Comparison of ENCODE assay signal across 20 cellular contexts in the genomic region with DNA sequence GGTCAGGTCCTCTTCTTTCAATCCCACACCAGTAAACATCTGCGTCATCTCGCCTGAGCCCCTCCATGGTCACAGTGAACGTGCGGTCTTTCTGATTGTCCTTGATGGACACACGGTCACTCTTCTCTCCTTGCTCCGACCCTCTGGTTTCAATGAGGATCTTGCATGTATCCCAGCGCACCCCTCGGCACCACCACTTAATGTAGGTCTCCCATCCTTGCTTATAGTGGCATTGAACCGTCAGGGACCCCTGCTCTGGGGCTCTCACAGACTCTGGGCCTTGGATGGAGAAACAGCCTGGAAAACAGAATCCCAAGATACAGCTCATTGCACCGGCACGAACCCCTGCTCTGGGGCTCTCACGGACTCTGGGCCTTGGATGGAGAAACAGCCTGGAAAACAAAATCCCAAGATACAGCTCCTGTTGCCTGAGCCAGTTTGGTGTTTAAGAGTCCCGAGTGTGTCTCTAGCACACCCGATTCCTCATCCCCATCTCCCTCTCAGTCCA. TPM values are rescaled to one million over a fixed set of nuclear protein-coding genes. Genes with fewer than 3 reads are reported as not detected.
DNase-seq lines count a peak whose midpoint lies in the region; ATAC-seq lines count a peak whose summit lies in the region.
"Had no signal": no experiment of that assay in that cellular context is flagged by ENCODE, and none has a peak within 500 bp of the region (broad histone marks: within the 10 kb centered on the region; RNA-seq: fewer than 3 reads in every experiment).

No MANE protein-coding gene starts in this region.

- peaks cover 10% of the 10 kb centered on the region for H3K9me3 Mint-ChIP-seq in dendritic cell treated with granulocyte-macrophage colony-stimulating factor and Interleukin-4, amounts not matched to agents 40 ng/mL and 50 ng/mL, for 4 days

- peaks cover 94% of the 10 kb centered on the region for H3K4me1 Mint-ChIP-seq in dendritic cell treated with granulocyte-macrophage colony-stimulating factor and Interleukin-4, amounts not matched to agents 40 ng/mL and 50 ng/mL, for 4 days (ENCODE audit: low read depth)

- peaks cover 46% of the 10 kb centered on the region for H3K36me3 Mint-ChIP-seq in dendritic cell treated with granulocyte-macrophage colony-stimulating factor and Interleukin-4, amounts not matched to agents 40 ng/mL and 50 ng/mL, for 4 days (ENCODE audit: low read depth)
- H3K36me3 Mint-ChIP-seq: CD8-positive, alpha-beta memory T cell had no signal

- H3K27me3 Mint-ChIP-seq in dendritic cell treated with granulocyte-macrophage colony-stimulating factor and Interleukin-4, amounts not matched to agents 40 ng/mL and 50 ng/mL, for 4 days, result no peaks in the 10 kb centered on the region

- no peak overlapping the region for H3K4me3 Mint-ChIP-seq in dendritic cell treated with granulocyte-macrophage colony-stimulating factor and Interleukin-4, amounts not matched to agents 40 ng/mL and 50 ng/mL, for 4 days
- H3K4me3 Mint-ChIP-seq: CD8-positive, alpha-beta memory T cell had no signal

- no peak for ATAC-seq in activated CD4-positive, CD25-positive, alpha-beta regulatory T cell treated with anti-CD3 and anti-CD28 coated beads, Interleukin-2, amount 50 U/mL, for 24 hours
- ATAC-seq in GM18858 (IDR thresholded peaks at IDR 0.05; ENCODE audit: unreplicated experiment) (no peak), HG03520 (IDR thresholded peaks at IDR 0.05; ENCODE audit: unreplicated experiment) (no peak)
- ATAC-seq: GM12878 had no signal

- intact Hi-C loops in dendritic cell treated with granulocyte-macrophage colony-stimulating factor and Interleukin-4, amounts not matched to agents 40 ng/mL and 50 ng/mL, for 4 days (cut with micrococcal nuclease), result no loop called here
- intact Hi-C loops in posterior vena cava (cut with DNase I), result no loop called here

- DNase-seq in activated CD4-positive, CD25-positive, alpha-beta regulatory T cell treated with anti-CD3 and anti-CD28 coated beads, Interleukin-2, amount 50 U/mL, for 72 hours, result peak; percentile 19
- DNase-seq in AG20443 (ENCODE audit: low spot score), result peak; percentile 3
- peak; percentile 16 for DNase-seq in posterior vena cava (ENCODE audit: low spot score)
- DNase-seq in stimulated activated CD4-positive, alpha-beta T cell treated with anti-CD3 and anti-CD28 coated beads, Interleukin-2, amount 100 ng/mL, for 48 hours, result no peak
- DNase-seq: CD8-positive, alpha-beta memory T cell; DMS 273 treated with DMSO at 0.1 percent for 48 hours; GDM1; Karpas-422; MM.1S; NCI-H1092 treated with DMSO at 0.1 percent for 48 hours; NCI-H2081 treated with DMSO at 0.1 percent for 48 hours; NCI-H510A; NCI-H82 had no signal

- peak overlapping the region; percentile 83 for H3K27ac Mint-ChIP-seq in dendritic cell treated with granulocyte-macrophage colony-stimulating factor and Interleukin-4, amounts not matched to agents 40 ng/mL and 50 ng/mL, for 4 days

RNA-seq across cellular contexts. Expression of gene CD300LB, which starts 5.4 kb away (rescaled TPM):
- under 1 TPM; 0.23 to 0.62 TPM for total RNA-seq in posterior vena cava
- total RNA-seq: H4, HT-29 had no signal

RNA-seq across cellular contexts. Expression of gene CD300C, which starts 20.1 kb away (rescaled TPM):
- total RNA-seq in posterior vena cava, result 1 to 10 TPM; 2.1 to 4.7 TPM

RNA-seq across cellular contexts. Expression of gene CD300H, which starts 41.5 kb away (rescaled TPM):
- total RNA-seq in posterior vena cava, result 1 to 10 TPM in 1 of 2 donors, not detected in 1; 1.2 TPM
- total RNA-seq: CD8-positive, alpha-beta memory T cell; GM12878; H4; HT-29 had no signal

RNA-seq across cellular contexts. Expression of gene CD300A, which starts 59.4 kb away (rescaled TPM):
- total RNA-seq in posterior vena cava, result 1 to 10 TPM; 5.9 to 8.5 TPM
- total RNA-seq: H4, HT-29 had no signal

Comparison
In these comparisons a context has a peak if more than half of its experiments do, and no peak if none do; other contexts are left out.
1. DNase-seq: peak in activated CD4-positive, CD25-positive, alpha-beta regulatory T cell treated with anti-CD3 and anti-CD28 coated beads, Interleukin-2, amount 50 U/mL, for 72 hours (single experiment), AG20443 (single experiment) and posterior vena cava (single experiment); none in stimulated activated CD4-positive, alpha-beta T cell treated with anti-CD3 and anti-CD28 coated beads, Interleukin-2, amount 100 ng/mL, for 48 hours (0 of 2).